ENCODE assay signal across 8 cellular contexts in the genomic region with DNA sequence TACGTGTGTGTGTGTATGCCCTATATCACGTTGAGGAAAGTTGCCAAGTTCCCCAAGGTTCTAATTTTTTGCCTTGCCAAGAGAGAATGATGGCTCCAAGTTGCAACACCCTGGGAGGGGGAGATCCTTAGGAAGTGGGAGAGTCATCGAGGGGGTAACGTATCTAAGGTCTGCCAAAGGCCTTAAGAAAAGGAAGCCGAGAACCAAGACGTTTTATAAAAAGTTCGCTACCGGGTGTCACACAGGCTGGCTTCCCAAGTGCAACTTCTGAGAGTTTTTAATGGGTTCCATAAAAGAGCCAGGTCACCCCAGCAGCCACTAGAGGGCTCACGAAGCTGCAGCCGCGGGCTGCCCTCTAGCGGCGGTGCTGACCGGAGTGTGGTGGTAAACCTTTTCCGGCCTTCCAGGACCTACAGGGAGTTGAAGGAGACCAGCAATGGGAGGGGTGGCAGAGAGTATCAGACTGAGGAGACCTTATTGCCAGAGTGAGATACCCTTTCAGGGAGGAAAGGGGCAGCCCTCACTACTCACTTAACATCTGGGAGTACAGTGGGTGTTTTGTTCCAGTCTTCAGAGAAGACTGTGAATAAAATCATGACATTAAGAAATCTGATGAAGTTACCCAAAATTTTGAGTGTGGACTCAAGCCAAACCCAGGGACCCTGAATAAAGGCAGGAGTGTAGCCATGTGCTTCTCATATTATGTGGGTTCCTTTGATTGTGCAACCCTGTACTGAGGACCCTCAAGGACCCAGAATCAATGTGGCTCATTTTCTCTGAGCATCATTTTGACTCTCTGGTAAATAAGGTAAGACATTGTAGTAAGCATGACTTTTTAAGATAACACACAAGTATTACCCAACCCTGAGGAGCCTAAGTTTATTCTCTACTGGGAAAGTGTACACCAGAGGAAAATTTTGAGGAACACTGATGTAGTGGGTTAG. TPM values are rescaled to one million over a fixed set of nuclear protein-coding genes. Genes with fewer than 3 reads are reported as not detected.
DNase-seq lines count a peak whose midpoint lies in the region; ATAC-seq and TF ChIP-seq lines count a peak whose summit lies in the region.

No MANE protein-coding gene starts in this region.

- POLR2A ChIA-PET in SK-N-SH (lab: Yijun Ruan, JAX) = no interaction called here

- no peaks in the 10 kb centered on the region; the same call in 1 of the 2 replicates for H3K9me2 ChIP-seq in SK-N-SH

- CTCF ChIA-PET in SK-N-SH (lab: Yijun Ruan, JAX) = interaction anchor here (0.6 to 2.8 kb wide), 30 partner anchors 8 to 252 kb away, joined by 3 to 56 read pairs (median 4); partner anchors contain the start of gene NEDD4

- peak overlapping the region; percentile 90 for H3K27ac Mint-ChIP-seq in activated naive CD4-positive, alpha-beta T cell treated with anti-CD3 and anti-CD28 coated beads, Interleukin-2, amount 50 U/mL, for 24 hours

- H3K4me1 ChIP-seq in SK-N-SH (ENCODE audit: control insufficient read depth in 1 of 2, insufficient read depth in 2 of 2, low read depth in 1 of 2, low read length in 1 of 2) (peaks cover 11 to 12% of the 10 kb centered on the region in 2 experiments; a peak in 3 of 4 replicates), cardiac muscle cell (ENCODE audit: low read depth) (peaks cover 32% of the 10 kb centered on the region), upper lobe of left lung (peaks cover 24 to 34% (median 29%) of the 10 kb centered on the region in 4 donors)

- H3K36me3 Mint-ChIP-seq in activated naive CD4-positive, alpha-beta T cell treated with anti-CD3 and anti-CD28 coated beads, Interleukin-2, amount 50 U/mL, for 24 hours = no peaks in the 10 kb centered on the region

- ATAC-seq in HG02623 (IDR thresholded peaks at IDR 0.05; ENCODE audit: unreplicated experiment) (peak; percentile 54), upper lobe of left lung (ENCODE audit: low FRiP score in 2 of 2) (peak; percentile 91 to 95)

- H3K9me3 ChIP-seq in SK-N-SH (no peaks in the 10 kb centered on the region), cardiac muscle cell (ENCODE audit: low read depth) (no peaks in the 10 kb centered on the region), upper lobe of left lung (no peaks in the 10 kb centered on the region)

- H3K27me3 ChIP-seq in SK-N-SH (ENCODE audit: insufficient read depth) = no peaks in the 10 kb centered on the region
- no peaks in the 10 kb centered on the region for H3K27me3 ChIP-seq in cardiac muscle cell
- H3K27me3 ChIP-seq in upper lobe of left lung = no peaks in the 10 kb centered on the region

- peaks cover 35% of the 10 kb centered on the region for H3K4me1 Mint-ChIP-seq in activated naive CD4-positive, alpha-beta T cell treated with anti-CD3 and anti-CD28 coated beads, Interleukin-2, amount 50 U/mL, for 24 hours

- H3F3A ChIP-seq in SK-N-SH (replicated peaks; ENCODE audit: insufficient read depth) = peaks cover 11% of the 10 kb centered on the region

- peak; percentile 80 for TF ChIP-seq RAD21 in SK-N-SH (IDR thresholded peaks at IDR 0.05; ENCODE audit: low read length)

- H4K20me1 ChIP-seq in SK-N-SH (ENCODE audit: insufficient read depth) = no peaks in the 10 kb centered on the region

- peak overlapping the region; percentile 36 to 47 for H3K4me3 ChIP-seq in SK-N-SH (ENCODE audit: low read depth in 2 of 2, low read length in 1 of 2)
- H3K4me3 ChIP-seq in cardiac muscle cell = no peak overlapping the region
- H3K4me3 ChIP-seq in upper lobe of left lung = peak overlapping the region in 3 of 4 donors; percentile 2 to 39 (median 38)

- H3K9me3 Mint-ChIP-seq in activated naive CD4-positive, alpha-beta T cell treated with anti-CD3 and anti-CD28 coated beads, Interleukin-2, amount 50 U/mL, for 24 hours = no peaks in the 10 kb centered on the region

- H3K4me3 Mint-ChIP-seq in activated naive CD4-positive, alpha-beta T cell treated with anti-CD3 and anti-CD28 coated beads, Interleukin-2, amount 50 U/mL, for 24 hours = peak overlapping the region; percentile 85

- peaks cover 24% of the 10 kb centered on the region for H3K79me2 ChIP-seq in SK-N-SH (ENCODE audit: insufficient read depth)

- H2AFZ ChIP-seq in SK-N-SH (ENCODE audit: low read depth) = peak overlapping the region; percentile 90

- peak overlapping the region; percentile 17 to 68; a peak in 3 of 4 replicates for H3K27ac ChIP-seq in SK-N-SH (ENCODE audit: low read depth in 2 of 2, low read length in 1 of 2)
- H3K27ac ChIP-seq in cardiac muscle cell = no peak overlapping the region
- peak overlapping the region; percentile 48 to 74 (median 60) for H3K27ac ChIP-seq in upper lobe of left lung

- DNase-seq in NCI-H1092 (lab: John Stamatoyannopoulos, UW) (peak; percentile 63), SK-N-SH (peak; percentile 75), cardiac muscle cell (ENCODE audit: low read depth in 1 of 2, low spot score in 1 of 2) (peak; percentile 94), posterior cingulate gyrus (peak; percentile 65 to 97 (median 80)), upper lobe of left lung (peak; percentile 93 to 96)

- no peaks in the 10 kb centered on the region for H3K36me3 ChIP-seq in SK-N-SH (replicated peaks in 1 of 2; ENCODE audit: control insufficient read depth in 1 of 2, insufficient read depth in 2 of 2, low read length in 1 of 2)
- no peaks in the 10 kb centered on the region for H3K36me3 ChIP-seq in cardiac muscle cell
- no peaks in the 10 kb centered on the region for H3K36me3 ChIP-seq in upper lobe of left lung

- TF ChIP-seq EP300 in SK-N-SH (IDR thresholded peaks at IDR 0.05; ENCODE audit: borderline replicate concordance in 1 of 2, low read depth in 1 of 2, low read length in 1 of 2) = peak in 1 of 2 experiments; percentile 35; a peak in 1 of 4 replicates
- TF ChIP-seq EP300 in upper lobe of left lung (IDR thresholded peaks at IDR 0.05) = no peak

- TF ChIP-seq POLR2A in upper lobe of left lung (IDR thresholded peaks at IDR 0.05) = no peak

- peak overlapping the region; percentile 83 for H3K4me2 ChIP-seq in SK-N-SH

- no peak overlapping the region for H3K9ac ChIP-seq in SK-N-SH

- intact Hi-C loops in posterior cingulate gyrus (cut with DNase I) = loop anchor here (5.0 kb wide), 1 partner anchor 181 kb away; no protein-coding TSS in a partner anchor

- WGBS in SK-N-SH (ENCODE audit: low lambda C conversion rate) = 9% methylated on average over 15 of the region's 15 CpGs
- 1 to 7% methylated on average over 15 of the region's 15 CpGs for WGBS in upper lobe of left lung, 2 donors

- H3K27me3 Mint-ChIP-seq in activated naive CD4-positive, alpha-beta T cell treated with anti-CD3 and anti-CD28 coated beads, Interleukin-2, amount 50 U/mL, for 24 hours = no peaks in the 10 kb centered on the region

- TF ChIP-seq CTCF in GM12872 (IDR thresholded peaks at IDR 0.05; ENCODE audit: insufficient read depth, low read depth, low read length) (peak; percentile 100), SK-N-SH (IDR thresholded peaks at IDR 0.05) (peak; percentile 100), cardiac muscle cell (IDR thresholded peaks at IDR 0.05; ENCODE audit: low read depth, low read length) (peak; percentile 100), upper lobe of left lung (IDR thresholded peaks at IDR 0.05) (peak; percentile 91 to 99 (median 94))

TF ChIP-seq in SK-N-SH, 30 proteins besides CTCF, POLR2A, EP300 and RAD21 (continues in another document):
- TF ChIP-seq FOXM1 (IDR thresholded peaks at IDR 0.05; ENCODE audit: low read depth) = 0 out of 2 replicates have a peak, but pooled peaks have one; percentile 22
- TF ChIP-seq USF1 (IDR thresholded peaks at IDR 0.05; ENCODE audit: borderline replicate concordance, low read depth) = no peak
- peak; percentile 85 for TF ChIP-seq SIN3A (IDR thresholded peaks at IDR 0.05; ENCODE audit: borderline replicate concordance, low read depth, low read length)
- TF ChIP-seq CHD2 (IDR thresholded peaks at IDR 0.05; ENCODE audit: low read length, partially characterized antibody) = peak; percentile 82
- TF ChIP-seq ELF1 (IDR thresholded peaks at IDR 0.05) = peak; percentile 60
- no peak for TF ChIP-seq FOXJ3 (CRISPR knock-in tag; IDR thresholded peaks at IDR 0.05)
- TF ChIP-seq, protein P1, sequence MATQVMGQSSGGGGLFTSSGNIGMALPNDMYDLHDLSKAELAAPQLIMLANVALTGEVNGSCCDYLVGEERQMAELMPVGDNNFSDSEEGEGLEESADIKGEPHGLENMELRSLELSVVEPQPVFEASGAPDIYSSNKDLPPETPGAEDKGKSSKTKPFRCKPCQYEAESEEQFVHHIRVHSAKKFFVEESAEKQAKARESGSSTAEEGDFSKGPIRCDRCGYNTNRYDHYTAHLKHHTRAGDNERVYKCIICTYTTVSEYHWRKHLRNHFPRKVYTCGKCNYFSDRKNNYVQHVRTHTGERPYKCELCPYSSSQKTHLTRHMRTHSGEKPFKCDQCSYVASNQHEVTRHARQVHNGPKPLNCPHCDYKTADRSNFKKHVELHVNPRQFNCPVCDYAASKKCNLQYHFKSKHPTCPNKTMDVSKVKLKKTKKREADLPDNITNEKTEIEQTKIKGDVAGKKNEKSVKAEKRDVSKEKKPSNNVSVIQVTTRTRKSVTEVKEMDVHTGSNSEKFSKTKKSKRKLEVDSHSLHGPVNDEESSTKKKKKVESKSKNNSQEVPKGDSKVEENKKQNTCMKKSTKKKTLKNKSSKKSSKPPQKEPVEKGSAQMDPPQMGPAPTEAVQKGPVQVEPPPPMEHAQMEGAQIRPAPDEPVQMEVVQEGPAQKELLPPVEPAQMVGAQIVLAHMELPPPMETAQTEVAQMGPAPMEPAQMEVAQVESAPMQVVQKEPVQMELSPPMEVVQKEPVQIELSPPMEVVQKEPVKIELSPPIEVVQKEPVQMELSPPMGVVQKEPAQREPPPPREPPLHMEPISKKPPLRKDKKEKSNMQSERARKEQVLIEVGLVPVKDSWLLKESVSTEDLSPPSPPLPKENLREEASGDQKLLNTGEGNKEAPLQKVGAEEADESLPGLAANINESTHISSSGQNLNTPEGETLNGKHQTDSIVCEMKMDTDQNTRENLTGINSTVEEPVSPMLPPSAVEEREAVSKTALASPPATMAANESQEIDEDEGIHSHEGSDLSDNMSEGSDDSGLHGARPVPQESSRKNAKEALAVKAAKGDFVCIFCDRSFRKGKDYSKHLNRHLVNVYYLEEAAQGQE (IDR thresholded peaks at IDR 0.05; ENCODE audit: low read depth, low read length) = peak; percentile 59; the same call in 1 of the 2 replicates
- TF ChIP-seq RFX5 (IDR thresholded peaks at IDR 0.05; ENCODE audit: low read length) = 0 out of 2 replicates have a peak, but pooled peaks have one; percentile 58

RNA-seq across cellular contexts. Expression of gene RFX7, which starts 2.5 kb away (rescaled TPM):
- 2.7 and 3.5 TPM in 2 replicates for polyA plus RNA-seq in SK-N-SH (2012; rRNA removed)
- polyA plus RNA-seq in SK-N-SH (2012; cell fraction: cytosol; rRNA removed) = 2.4 and 2.8 TPM in 2 replicates
- polyA plus RNA-seq in SK-N-SH (2012; cell fraction: nucleus; rRNA removed) = 6.6 and 13.1 TPM in 2 replicates
- 6.0 and 11.6 TPM in 2 replicates for total RNA-seq in cardiac muscle cell
- polyA plus RNA-seq in cardiac muscle cell = 5.9 and 8.8 TPM in 2 replicates
- total RNA-seq in upper lobe of left lung = 10 to 100 TPM in 4 of 6 donors, 1 to 10 TPM in 2; 8.0 to 17.9 (median 12.5) TPM
